ENCODE assay signal across 8 cellular contexts in genomic region chr11:58576792-58577440, GRCh38. TPM values are rescaled to one million over a fixed set of nuclear protein-coding genes. Genes with fewer than 3 reads are reported as not detected.
DNase-seq lines count a peak whose midpoint lies in the region; ATAC-seq and TF ChIP-seq lines count a peak whose summit lies in the region.

No MANE protein-coding gene starts in this region.

- H3K9me2 ChIP-seq in PC-3 (replicated peaks; ENCODE audit: low read length): no peaks in the 10 kb centered on the region

- intact Hi-C loops in A673 (cut with micrococcal nuclease; ENCODE audit: unreplicated experiment): loop anchor here (1.0 to 10.0 kb wide), 6 partner anchors 98 to 1252 kb away; partner anchors contain the start of genes TNKS1BP1 and YPEL4
- intact Hi-C loops in PC-3 (cut with micrococcal nuclease): loop anchor here (1.0 to 5.0 kb wide), 6 partner anchors 53 to 1255 kb away; partner anchors contain the start of genes FAM111A and TNKS1BP1
- intact Hi-C loops in dorsolateral prefrontal cortex (cut with DNase I): loop anchor here (5.0 to 10.0 kb wide), 8 partner anchors 40 to 910 kb away; partner anchors contain the start of gene ZDHHC5 (in 1 of the 2)

- peaks cover 58% of the 10 kb centered on the region for H3K79me2 ChIP-seq in PC-3 (ENCODE audit: low read length)

- peak; percentile 52 for TF ChIP-seq CTCF in A673 (conservative IDR thresholded peaks at IDR 0.05; ENCODE audit: low read depth, low read length)
- TF ChIP-seq CTCF in GM10266 (IDR thresholded peaks at IDR 0.05; ENCODE audit: control insufficient read depth, insufficient read depth, low read depth, missing control alignments): peak; percentile 27
- TF ChIP-seq CTCF in PC-3 (conservative IDR thresholded peaks at IDR 0.05; ENCODE audit: low read depth, low read length): peak; percentile 72
- TF ChIP-seq CTCF in dorsolateral prefrontal cortex (IDR thresholded peaks at IDR 0.05 in 54 of 56, conservative IDR thresholded peaks at IDR 0.05 in 2 of 56; ENCODE audit: low read depth in 1 of 56, partially characterized antibody in 56 of 56): peak in 54 of 56 donors; percentile 25 to 73 (median 52)

- POLR2A ChIA-PET in A673 (lab: Charles Lee; ENCODE audit: low non-redundant PET) (no interaction called here), PC-3 (lab: Charles Lee; ENCODE audit: unreplicated experiment) (interaction anchor here (0.5 to 0.7 kb wide), 3 partner anchors 64 to 1210 kb away, joined by 4 to 8 read pairs (median 4); no protein-coding TSS in a partner anchor)

- peaks cover 25% of the 10 kb centered on the region for H3K4me1 ChIP-seq in A673 (ENCODE audit: insufficient read depth, low read length, poor library complexity, severe bottlenecking)
- peaks cover 61% of the 10 kb centered on the region for H3K4me1 ChIP-seq in PC-3 (ENCODE audit: insufficient read depth, low read length)
- H3K4me1 ChIP-seq in muscle layer of duodenum (ENCODE audit: control insufficient read depth in 1 of 2, insufficient read depth in 2 of 2, low read length in 2 of 2): peaks cover 22 to 53% of the 10 kb centered on the region in 2 donors

- peaks cover 22% of the 10 kb centered on the region for H4K20me1 ChIP-seq in PC-3 (ENCODE audit: low read length)

- H3F3A ChIP-seq in PC-3 (ENCODE audit: low read length, unreplicated experiment): peaks cover 20% of the 10 kb centered on the region

- H3K9me3 ChIP-seq in A673 (ENCODE audit: low read depth, low read length, poor library complexity, severe bottlenecking) (no peaks in the 10 kb centered on the region), PC-3 (ENCODE audit: low read length) (no peaks in the 10 kb centered on the region), muscle layer of duodenum (ENCODE audit: control insufficient read depth in 1 of 2, low read length in 2 of 2) (no peaks in the 10 kb centered on the region)

- peaks cover 4% of the 10 kb centered on the region for H3K36me3 ChIP-seq in A673 (ENCODE audit: insufficient read depth, low read length, poor library complexity, severe bottlenecking)
- peaks cover 3% of the 10 kb centered on the region; the same call in 1 of the 2 replicates for H3K36me3 ChIP-seq in PC-3 (ENCODE audit: low read depth, low read length)
- peaks cover 0 to 26% of the 10 kb centered on the region in 2 donors for H3K36me3 ChIP-seq in muscle layer of duodenum (ENCODE audit: control insufficient read depth in 1 of 2, insufficient read depth in 2 of 2, low read length in 2 of 2)

- peak; percentile 43 for DNase-seq in A673 (ENCODE audit: low spot score)
- peak; percentile 5 for DNase-seq in GM10266 (ENCODE audit: extremely low spot score)
- DNase-seq in PC-3: peak; percentile 44
- DNase-seq in dorsolateral prefrontal cortex: no peak
- DNase-seq in HK-2 (ENCODE audit: unreplicated experiment): no peak
- DNase-seq in effector CD8-positive, alpha-beta T cell (lab: John Stamatoyannopoulos, UW): no peak
- DNase-seq in NCI-H1417 treated with DMSO at 0.1 percent for 48 hours (lab: John Stamatoyannopoulos, UW): no peak

- CTCF ChIA-PET in A673 (lab: Charles Lee): interaction anchor here (0.5 to 0.9 kb wide), 4 partner anchors 9 to 42 kb away, joined by 3 to 4 read pairs (median 4); no protein-coding TSS in a partner anchor
- CTCF ChIA-PET in PC-3 (lab: Charles Lee): interaction anchor here (0.6 to 1.1 kb wide), 2 partner anchors 97 to 582 kb away, joined by 3 to 4 read pairs; no protein-coding TSS in a partner anchor

- H3K27me3 ChIP-seq in A673 (replicated peaks; ENCODE audit: insufficient read depth, low read depth, low read length, poor library complexity): no peaks in the 10 kb centered on the region
- no peaks in the 10 kb centered on the region for H3K27me3 ChIP-seq in PC-3 (ENCODE audit: low read length)
- H3K27me3 ChIP-seq in dorsolateral prefrontal cortex: no peaks in the 10 kb centered on the region
- no peaks in the 10 kb centered on the region for H3K27me3 ChIP-seq in muscle layer of duodenum (ENCODE audit: low read depth, low read length)

- peak overlapping the region; percentile 92 for H3K4me2 ChIP-seq in PC-3 (ENCODE audit: low read length)

- H2AFZ ChIP-seq in PC-3 (ENCODE audit: low read length): peak overlapping the region; percentile 69

- H3K9ac ChIP-seq in PC-3 (ENCODE audit: low read length): peak overlapping the region; percentile 99

- H3K4me3 ChIP-seq in A673 (ENCODE audit: low read depth, low read length, poor library complexity, severe bottlenecking): peak overlapping the region; percentile 67
- H3K4me3 ChIP-seq in PC-3 (ENCODE audit: low read length): peak overlapping the region; percentile 80
- peak overlapping the region; percentile 76 to 99 (median 95) for H3K4me3 ChIP-seq in dorsolateral prefrontal cortex
- peak overlapping the region; percentile 90 to 92 for H3K4me3 ChIP-seq in muscle layer of duodenum (ENCODE audit: low read depth in 1 of 2, low read length in 2 of 2)

- H3K27ac ChIP-seq in A673 (ENCODE audit: low read depth, low read length, poor library complexity, severe bottlenecking) (peak overlapping the region; percentile 100), PC-3 (ENCODE audit: low read length) (peak overlapping the region; percentile 97), dorsolateral prefrontal cortex (peak overlapping the region; percentile 97 to 100 (median 100)), muscle layer of duodenum (ENCODE audit: low read length) (peak overlapping the region; percentile 100)

- ATAC-seq in PC-3: no peak

- BruUV-seq in A673 (replicated peaks; lab: Mats Ljungman, UMichigan): no TSS peak
- BruUV-seq in PC-3 (replicated peaks; lab: Mats Ljungman, UMichigan): no TSS peak

RNA-seq across cellular contexts. Expression of gene LPXN, which starts 1.3 kb away (rescaled TPM):
- 3.3 and 3.8 TPM in 2 replicates for total RNA-seq in A673 (2021)
- total RNA-seq in PC-3 (2014; rRNA removed): 12.1 and 20.2 TPM in 2 replicates
- total RNA-seq in dorsolateral prefrontal cortex: 10 to 100 TPM in 117 of 120 experiments, 1 to 10 TPM in 3; 8.8 to 21.0 (median 14.8) TPM

RNA-seq across cellular contexts. Expression of gene ZFP91, which starts 1.9 kb away (rescaled TPM):
- 73.2 and 74.3 TPM in 2 replicates for total RNA-seq in A673 (2021)
- total RNA-seq in PC-3 (2014; rRNA removed): 56.2 and 71.9 TPM in 2 replicates
- 10 to 100 TPM; 41.4 to 67.0 (median 53.2) TPM for total RNA-seq in dorsolateral prefrontal cortex

RNA-seq across cellular contexts. Expression of gene CNTF, which starts 45.5 kb away (rescaled TPM):
- total RNA-seq in A673 (2021) (5.1 and 5.5 TPM in 2 replicates), PC-3 (2014; rRNA removed) (1.6 and 2.8 TPM in 2 replicates), dorsolateral prefrontal cortex (100 to 1,000 TPM in 1 of 120 experiments, 1 to 10 TPM in 116, under 1 TPM in 2, not detected in 1; 0.87 to 298 (median 3.2) TPM)

Comparison
In these comparisons a context has a peak if more than half of its experiments do, and no peak if none do; other contexts are left out.
1. DNase-seq: peak in A673 (single experiment), GM10266 (single experiment) and PC-3 (single experiment); none in dorsolateral prefrontal cortex (0 of 10), HK-2 (single experiment), effector CD8-positive, alpha-beta T cell (single experiment) and NCI-H1417 treated with DMSO at 0.1 percent for 48 hours (single experiment).
2. Peak in every context shown above with its lines, with median percentiles within 50 percentile points of each other: H3K27ac ChIP-seq, H3K4me3 ChIP-seq and CTCF ChIP-seq.